In genomic region chr11:35589281-35589680, GRCh38 we compare ENCODE assay signal across 17 cellular contexts.
"Had no signal": no experiment of that assay in that cellular context is flagged by ENCODE, and none has a peak within 500 bp of the region (broad histone marks: within the 10 kb centered on the region; RNA-seq: fewer than 3 reads in every experiment).

No MANE protein-coding gene starts in this region.

- H3K9me3 Mint-ChIP-seq: endodermal cell; memory B cell; nephron; stimulated activated effector memory CD8-positive, alpha-beta T cell treated with anti-CD3 and anti-CD28 coated beads, Interleukin-12 subunit alpha, Interleukin-12 subunit beta, amount 100 ng/mL, for 72 hours; stimulated activated naive CD8-positive, alpha-beta T cell treated with anti-CD3 and anti-CD28 coated beads, Interleukin-15, Interleukin-2, amounts not matched to agents 100 ng/mL and 50 ng/mL, for 24 hours had no signal

- H3K27ac ChIP-seq: coronary artery, left lung, lower lobe of right lung, tibial artery, upper lobe of left lung, uterus had no signal

- H3K4me1 Mint-ChIP-seq: memory B cell; naive B cell; stimulated activated effector memory CD8-positive, alpha-beta T cell treated with anti-CD3 and anti-CD28 coated beads, Interleukin-12 subunit alpha, Interleukin-12 subunit beta, amount 100 ng/mL, for 72 hours had no signal

- H3K9me3 ChIP-seq: left lung, lower lobe of right lung, tibial artery, upper lobe of left lung, uterus had no signal

- H3K36me3 ChIP-seq: left lung, lower lobe of right lung, tibial artery, upper lobe of left lung, uterus had no signal

- ATAC-seq: left lung; lower lobe of right lung; stimulated activated effector memory CD8-positive, alpha-beta T cell treated with anti-CD3 and anti-CD28 coated beads, Interleukin-12 subunit alpha, Interleukin-12 subunit beta, amount 100 ng/mL, for 72 hours had no signal

- H3K27ac Mint-ChIP-seq: memory B cell; naive B cell; stimulated activated effector memory CD8-positive, alpha-beta T cell treated with anti-CD3 and anti-CD28 coated beads, Interleukin-12 subunit alpha, Interleukin-12 subunit beta, amount 100 ng/mL, for 72 hours; stimulated activated naive CD8-positive, alpha-beta T cell treated with anti-CD3 and anti-CD28 coated beads, Interleukin-15, Interleukin-2, amounts not matched to agents 100 ng/mL and 50 ng/mL, for 24 hours had no signal

- H3K36me3 Mint-ChIP-seq: memory B cell; naive B cell; stimulated activated effector memory CD8-positive, alpha-beta T cell treated with anti-CD3 and anti-CD28 coated beads, Interleukin-12 subunit alpha, Interleukin-12 subunit beta, amount 100 ng/mL, for 72 hours had no signal

- H3K4me1 ChIP-seq: left lung, lower lobe of right lung had no signal

- H3K27me3 ChIP-seq: tibial artery, upper lobe of left lung, uterus had no signal

- H3K4me3 Mint-ChIP-seq: endodermal cell; memory B cell; naive B cell; nephron; stimulated activated effector memory CD8-positive, alpha-beta T cell treated with anti-CD3 and anti-CD28 coated beads, Interleukin-12 subunit alpha, Interleukin-12 subunit beta, amount 100 ng/mL, for 72 hours; stimulated activated naive CD8-positive, alpha-beta T cell treated with anti-CD3 and anti-CD28 coated beads, Interleukin-15, Interleukin-2, amounts not matched to agents 100 ng/mL and 50 ng/mL, for 24 hours had no signal

- H3K4me3 ChIP-seq: coronary artery, left lung, lower lobe of right lung, tibial artery, upper lobe of left lung, uterus had no signal

- DNase-seq: effector CD4-positive, alpha-beta T cell; endodermal cell; islet precursor cell; left lung; lower lobe of right lung; midbrain; naive B cell; stimulated activated CD4-positive, alpha-beta T cell treated with anti-CD3 and anti-CD28 coated beads, Interleukin-4, amount 100 ng/mL, for 1 hour; stimulated activated CD8-positive, alpha-beta memory T cell treated with anti-CD3 and anti-CD28 coated beads, Interleukin-4, amount 100 ng/mL, for 48 hours; tibial artery; upper lobe of left lung; uterus had no signal
